ENCODE assay signal across 8 cellular contexts in the genomic region with DNA sequence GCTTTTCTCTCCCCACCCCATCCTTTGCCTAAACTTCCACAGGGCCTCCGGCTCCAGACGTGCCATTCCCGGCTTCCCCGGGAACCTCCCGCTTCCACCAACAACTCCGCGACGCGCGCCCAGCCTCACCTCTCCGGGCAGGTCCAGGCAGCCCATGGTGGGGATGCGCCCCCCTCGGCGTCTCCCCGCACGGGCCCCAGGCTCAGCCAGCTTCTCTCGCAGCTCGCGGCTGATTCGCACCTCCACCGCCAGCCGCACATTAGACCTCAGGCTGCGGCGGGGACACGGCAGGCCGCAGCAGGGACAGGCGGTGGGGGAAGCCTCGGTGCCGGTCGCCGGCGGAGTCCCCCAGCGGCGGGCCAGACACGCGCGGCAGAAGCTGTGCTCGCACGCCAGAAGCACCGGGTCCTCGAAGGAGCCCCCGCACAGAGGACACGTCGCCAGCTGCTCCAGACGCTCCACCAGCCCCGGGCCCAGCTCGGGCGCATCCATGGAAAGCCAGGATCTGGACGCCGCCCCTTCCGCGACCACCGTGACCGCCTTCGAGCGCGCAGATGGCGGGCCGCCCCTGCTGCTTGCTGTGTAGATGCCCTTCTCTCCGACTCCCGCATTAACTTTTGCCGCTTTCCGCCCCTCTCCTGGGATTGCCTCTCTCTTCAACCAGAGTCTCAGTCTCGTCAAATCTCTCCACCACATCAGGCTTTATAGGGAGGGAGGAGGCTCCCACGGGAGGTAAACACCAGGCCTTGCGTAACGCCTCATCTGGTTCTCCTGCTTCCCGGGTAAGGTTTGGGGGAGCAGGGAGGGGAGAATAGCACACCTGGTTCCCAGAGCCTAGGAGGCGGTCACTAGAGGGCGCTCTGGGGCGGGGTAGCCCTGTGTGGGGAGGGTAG. TPM values are rescaled to one million over a fixed set of nuclear protein-coding genes. Genes with fewer than 3 reads are reported as not detected.
A peak's percentile ranks its signal among the peaks of the same experiment; 100 is the strongest.
DNase-seq lines count a peak whose midpoint lies in the region; ATAC-seq and TF ChIP-seq lines count a peak whose summit lies in the region.

A gene with protein sequence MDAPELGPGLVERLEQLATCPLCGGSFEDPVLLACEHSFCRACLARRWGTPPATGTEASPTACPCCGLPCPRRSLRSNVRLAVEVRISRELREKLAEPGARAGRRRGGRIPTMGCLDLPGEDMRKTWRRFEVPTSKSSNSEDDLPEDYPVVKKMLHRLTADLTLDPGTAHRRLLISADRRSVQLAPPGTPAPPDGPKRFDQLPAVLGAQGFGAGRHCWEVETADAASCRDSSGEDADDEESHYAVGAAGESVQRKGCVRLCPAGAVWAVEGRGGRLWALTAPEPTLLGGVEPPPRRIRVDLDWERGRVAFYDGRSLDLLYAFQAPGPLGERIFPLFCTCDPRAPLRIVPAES (minus strand): TSS at position 676 of the 893 bp plus-strand sequence. CDS start 184 bp downstream, at position 492.

- peaks cover 5 to 48% (median 18%) of the 10 kb centered on the region in 4 donors for H3K4me1 Mint-ChIP-seq in CD4-positive, CD25-positive, alpha-beta regulatory T cell
- H3K4me1 Mint-ChIP-seq in brain (peaks cover 36% of the 10 kb centered on the region), memory B cell (peaks cover 16% of the 10 kb centered on the region)

- TF ChIP-seq CTCF in LNCAP (IDR thresholded peaks at IDR 0.05) (peak; percentile 54; the same call in 1 of the 2 replicates), brain (conservative IDR thresholded peaks at IDR 0.05) (peak; percentile 25 to 62)

- no peak within 1 kb of the TSS for H3K4me3 ChIP-seq in CD4-positive, CD25-positive, alpha-beta regulatory T cell (ENCODE audit: low read depth, low read length)

- peaks cover 19% of the 10 kb centered on the region for H3K36me3 Mint-ChIP-seq in CD4-positive, CD25-positive, alpha-beta regulatory T cell
- peaks cover 14% of the 10 kb centered on the region for H3K36me3 Mint-ChIP-seq in brain
- H3K36me3 Mint-ChIP-seq in memory B cell, result peaks cover 17% of the 10 kb centered on the region

- no peak within 1 kb of the TSS for H3K27ac ChIP-seq in CD4-positive, CD25-positive, alpha-beta regulatory T cell (ENCODE audit: insufficient read depth, low read length, poor library complexity, severe bottlenecking)

- ATAC-seq in CD4-positive, CD25-positive, alpha-beta regulatory T cell (ENCODE audit: low read depth in 2 of 2), result no peak
- ATAC-seq in memory B cell (ENCODE audit: low read depth), result peak; percentile 37
- no peak for ATAC-seq in GM19324 (IDR thresholded peaks at IDR 0.05; ENCODE audit: low FRiP score, unreplicated experiment)
- no peak for ATAC-seq in HG02840 (IDR thresholded peaks at IDR 0.05; ENCODE audit: low FRiP score, unreplicated experiment)
- ATAC-seq in HG03521 (IDR thresholded peaks at IDR 0.05; ENCODE audit: unreplicated experiment), result no peak

- peaks cover 35% of the 10 kb centered on the region for H3K27me3 ChIP-seq in CD4-positive, CD25-positive, alpha-beta regulatory T cell (ENCODE audit: control insufficient read depth, insufficient read depth, low read length)

- H3K36me3 ChIP-seq in CD4-positive, CD25-positive, alpha-beta regulatory T cell (ENCODE audit: control insufficient read depth, insufficient read depth, low read length), result no peaks in the 10 kb centered on the region

- H3K9me3 ChIP-seq in CD4-positive, CD25-positive, alpha-beta regulatory T cell (ENCODE audit: control insufficient read depth in 2 of 2, low read length in 2 of 2), result no peaks in the 10 kb centered on the region

- peaks cover 71% of the 10 kb centered on the region for H3K27me3 Mint-ChIP-seq in CD4-positive, CD25-positive, alpha-beta regulatory T cell
- H3K27me3 Mint-ChIP-seq in brain (peaks cover 96% of the 10 kb centered on the region), memory B cell (peaks cover 44% of the 10 kb centered on the region)

- H3K4me1 ChIP-seq in CD4-positive, CD25-positive, alpha-beta regulatory T cell (ENCODE audit: control insufficient read depth, insufficient read depth, low read length, poor library complexity, severe bottlenecking), result peaks cover 26% of the 10 kb centered on the region

- peak within 1 kb of the TSS in 3 of 4 donors; percentile 24 to 77 (median 70) for H3K4me3 Mint-ChIP-seq in CD4-positive, CD25-positive, alpha-beta regulatory T cell
- H3K4me3 Mint-ChIP-seq in brain, result peak within 1 kb of the TSS; percentile 81 to 86 (median 85)
- peak within 1 kb of the TSS; percentile 64 for H3K4me3 Mint-ChIP-seq in memory B cell

- H3K9me3 Mint-ChIP-seq in CD4-positive, CD25-positive, alpha-beta regulatory T cell, result peaks cover 0 to 3% (median 0%) of the 10 kb centered on the region in 7 donors
- H3K9me3 Mint-ChIP-seq in brain (peaks cover 0 to 6% (median 0%) of the 10 kb centered on the region in 5 experiments), memory B cell (no peaks in the 10 kb centered on the region)

- DNase-seq in CD4-positive, CD25-positive, alpha-beta regulatory T cell, result no peak
- DNase-seq in memory B cell (ENCODE audit: low spot score in 2 of 2) (no peak), NCI-H1092 treated with DMSO at 0.1 percent for 48 hours (lab: John Stamatoyannopoulos, UW) (no peak)

- H3K27ac Mint-ChIP-seq in CD4-positive, CD25-positive, alpha-beta regulatory T cell, result no peak within 1 kb of the TSS
- H3K27ac Mint-ChIP-seq in brain (no peak within 1 kb of the TSS), memory B cell (peak within 1 kb of the TSS; percentile 42)

RNA-seq across cellular contexts. Expression of the gene that starts here (rescaled TPM):
- total RNA-seq in CD4-positive, CD25-positive, alpha-beta regulatory T cell, result not detected
- under 1 TPM in 2 of 4 donors, not detected in 2; 0.14 to 0.23 TPM for polyA plus RNA-seq in CD4-positive, CD25-positive, alpha-beta regulatory T cell
- polyA plus RNA-seq in brain (ENCODE audit: insufficient read depth, low read depth, low replicate concordance), result not detected
